Comparison of ENCODE assay signal across 9 cellular contexts in genomic region chr5:25544652-25545249, GRCh38.
DNase-seq lines count a peak whose midpoint lies in the region; ATAC-seq and TF ChIP-seq lines count a peak whose summit lies in the region.
"Had no signal": no experiment of that assay in that cellular context is flagged by ENCODE, and none has a peak within 500 bp of the region (broad histone marks: within the 10 kb centered on the region; RNA-seq: fewer than 3 reads in every experiment).

No MANE protein-coding gene starts in this region.

- no peaks in the 10 kb centered on the region for H3K36me3 Mint-ChIP-seq in activated naive CD8-positive, alpha-beta T cell treated with anti-CD3 and anti-CD28 coated beads, Interleukin-2, amount 50 U/mL, for 24 hours (ENCODE audit: low read depth)

- H3K4me1 Mint-ChIP-seq in activated naive CD8-positive, alpha-beta T cell treated with anti-CD3 and anti-CD28 coated beads, Interleukin-2, amount 50 U/mL, for 24 hours, result no peaks in the 10 kb centered on the region

- no peak overlapping the region for H3K4me2 ChIP-seq in PC-9

- no peaks in the 10 kb centered on the region for H4K20me1 ChIP-seq in PC-9 (ENCODE audit: insufficient read depth)

- H3K27me3 ChIP-seq in PC-9 (ENCODE audit: insufficient read depth, low read depth), result no peaks in the 10 kb centered on the region
- H3K27me3 ChIP-seq in stomach, result no peaks in the 10 kb centered on the region
- H3K27me3 ChIP-seq in ovary, result no peaks in the 10 kb centered on the region

- H3K36me3 ChIP-seq in PC-9 (ENCODE audit: low read depth), result no peaks in the 10 kb centered on the region
- no peaks in the 10 kb centered on the region for H3K36me3 ChIP-seq in stomach
- H3K36me3 ChIP-seq in ovary, result no peaks in the 10 kb centered on the region

- peaks cover 3% of the 10 kb centered on the region; the same call in 1 of the 2 replicates for H3K9me2 ChIP-seq in PC-9 (ENCODE audit: insufficient read depth)

- H3K27me3 Mint-ChIP-seq in activated naive CD8-positive, alpha-beta T cell treated with anti-CD3 and anti-CD28 coated beads, Interleukin-2, amount 50 U/mL, for 24 hours, result no peaks in the 10 kb centered on the region

- no peak overlapping the region for H3K4me3 Mint-ChIP-seq in activated naive CD8-positive, alpha-beta T cell treated with anti-CD3 and anti-CD28 coated beads, Interleukin-2, amount 50 U/mL, for 24 hours

- no peaks in the 10 kb centered on the region for H3K79me2 ChIP-seq in PC-9 (ENCODE audit: low read depth)

- no peak overlapping the region for H3K27ac ChIP-seq in PC-9
- no peak overlapping the region for H3K27ac ChIP-seq in stomach
- H3K27ac ChIP-seq in ovary, result no peak overlapping the region
- H3K27ac ChIP-seq: SK-N-MC had no signal

- no peak overlapping the region for H2AFZ ChIP-seq in PC-9

- TF ChIP-seq CTCF in GM10248 (IDR thresholded peaks at IDR 0.05; ENCODE audit: control extremely low read depth, extremely low read depth, low read depth, missing control alignments), result peak; percentile 28
- TF ChIP-seq CTCF in PC-9 (conservative IDR thresholded peaks at IDR 0.05), result peak; percentile 78
- TF ChIP-seq CTCF in fibroblast of pulmonary artery (IDR thresholded peaks at IDR 0.05; ENCODE audit: low read length, missing control alignments), result peak; percentile 16
- peak in 2 of 7 experiments; percentile 9 to 22 for TF ChIP-seq CTCF in stomach (IDR thresholded peaks at IDR 0.05)
- TF ChIP-seq CTCF in ovary (IDR thresholded peaks at IDR 0.05), result no peak

- WGBS in stomach, 5 donors, result 21 to 29% (median 25%) methylated on average over 6 of the region's 6 CpGs
- WGBS in ovary, 3 donors, result 22 to 26% (median 24%) methylated on average over 6 of the region's 6 CpGs

- 0 out of 2 replicates have a peak, but pooled peaks cover 3% of the 10 kb centered on the region for H3K9me3 ChIP-seq in PC-9 (ENCODE audit: insufficient read depth, low read depth)
- H3K9me3 ChIP-seq in stomach, result no peaks in the 10 kb centered on the region
- no peaks in the 10 kb centered on the region for H3K9me3 ChIP-seq in ovary

- no peaks in the 10 kb centered on the region for H3F3A ChIP-seq in PC-9 (ENCODE audit: insufficient read depth, low read depth)

- BruUV-seq in PC-9 (replicated peaks; lab: Mats Ljungman, UMichigan), result no TSS peak

- H3K4me3 ChIP-seq in PC-9 (no peak overlapping the region), fibroblast of pulmonary artery (replicated peaks; ENCODE audit: low read depth, low read length) (no peak overlapping the region), stomach (no peak overlapping the region), ovary (no peak overlapping the region)
- H3K4me3 ChIP-seq: SK-N-MC had no signal

- intact Hi-C loops in PC-9 (cut with micrococcal nuclease; ENCODE audit: unreplicated experiment), result loop anchor here (10.0 kb wide), 1 partner anchor 910 kb away; no protein-coding TSS in a partner anchor
- intact Hi-C loops in stomach (cut with DNase I; ENCODE audit: low total_unique reads), result no loop called here
- intact Hi-C loops in ovary (cut with DNase I), result no loop called here

- POLR2A ChIA-PET in GM10248 (lab: Yijun Ruan, JAX) (no interaction called here), PC-9 (lab: Charles Lee; ENCODE audit: unreplicated experiment) (no interaction called here)

- DNase-seq in GM10248 (ENCODE audit: extremely low spot score) (no peak), PC-9 (peak; percentile 43 to 46), fibroblast of pulmonary artery (ENCODE audit: low read depth) (peak; percentile 1), stomach (peak; percentile 25), ovary (no peak), COLO829 (ENCODE audit: low spot score) (no peak)
- DNase-seq in activated naive CD8-positive, alpha-beta T cell treated with anti-CD3 and anti-CD28 coated beads, Interleukin-2, amount 50 U/mL, for 24 hours, result no peak

- no peak overlapping the region for H3K27ac Mint-ChIP-seq in activated naive CD8-positive, alpha-beta T cell treated with anti-CD3 and anti-CD28 coated beads, Interleukin-2, amount 50 U/mL, for 24 hours

- CTCF ChIA-PET in GM10248 (lab: Yijun Ruan, JAX) (no interaction called here), PC-9 (lab: Charles Lee) (interaction anchor here (0.6 kb wide), 1 partner anchor 458 kb away, joined by 3 read pairs; no protein-coding TSS in a partner anchor)

- no peaks in the 10 kb centered on the region for H3K4me1 ChIP-seq in PC-9 (replicated peaks; ENCODE audit: insufficient read depth)
- H3K4me1 ChIP-seq in stomach, result no peaks in the 10 kb centered on the region
- H3K4me1 ChIP-seq in ovary (ENCODE audit: insufficient read depth), result no peaks in the 10 kb centered on the region

- ATAC-seq in HG03432 (IDR thresholded peaks at IDR 0.05; ENCODE audit: unreplicated experiment), result peak; percentile 75
- ATAC-seq in activated naive CD8-positive, alpha-beta T cell treated with anti-CD3 and anti-CD28 coated beads, Interleukin-2, amount 50 U/mL, for 24 hours, result no peak

- TF ChIP-seq EP300 in stomach (IDR thresholded peaks at IDR 0.05) (no peak), ovary (IDR thresholded peaks at IDR 0.05) (no peak)

- TF ChIP-seq POLR2A in stomach (IDR thresholded peaks at IDR 0.05) (no peak), ovary (IDR thresholded peaks at IDR 0.05) (no peak)

- H3K9me3 Mint-ChIP-seq in activated naive CD8-positive, alpha-beta T cell treated with anti-CD3 and anti-CD28 coated beads, Interleukin-2, amount 50 U/mL, for 24 hours, result peaks cover 6% of the 10 kb centered on the region

Comparison
In these comparisons a context has a peak if more than half of its experiments do, and no peak if none do; other contexts are left out.
1. DNase-seq: peak in PC-9 (2 of 2), fibroblast of pulmonary artery (single experiment) and stomach (single experiment); none in GM10248 (single experiment), ovary (0 of 5), activated naive CD8-positive, alpha-beta T cell treated with anti-CD3 and anti-CD28 coated beads, Interleukin-2, amount 50 U/mL, for 24 hours (single experiment) and COLO829 (single experiment).
2. CTCF ChIP-seq: peak in GM10248 (single experiment), PC-9 (single experiment) and fibroblast of pulmonary artery (single experiment); none in ovary (0 of 3).